Comparison of ENCODE assay signal across 39 cellular contexts in genomic region chr9:81955625-81956024, GRCh38. TPM values are rescaled to one million over a fixed set of nuclear protein-coding genes. Genes with fewer than 3 reads are reported as not detected.
"Had no signal": no experiment of that assay in that cellular context is flagged by ENCODE, and none has a peak within 500 bp of the region (broad histone marks: within the 10 kb centered on the region; RNA-seq: fewer than 3 reads in every experiment).

No MANE protein-coding gene starts in this region.

- H3K27me3 ChIP-seq: MG63 had no signal

- H3K36me3 ChIP-seq: MG63 had no signal

- H3K4me3 ChIP-seq: MG63 had no signal

- DNase-seq: Karpas-422, Kasumi-1, MG63, MM.1S, MV-4-11, NCI-H1048, NCI-H1092, NCI-H1092 treated with DMSO at 0.1 percent for 48 hours, NCI-H1105, NCI-H1105 treated with DMSO at 0.1 percent for 48 hours, NCI-H1417, NCI-H1417 treated with DMSO at 0.1 percent for 48 hours, NCI-H1436, NCI-H1436 treated with DMSO at 0.1 percent for 48 hours, NCI-H146, NCI-H1694, NCI-H1694 treated with DMSO at 0.1 percent for 48 hours, NCI-H187, NCI-H187 treated with DMSO at 0.1 percent for 48 hours, NCI-H1930, NCI-H2029, NCI-H2029 treated with DMSO at 0.1 percent for 48 hours, NCI-H2081, NCI-H2081 treated with DMSO at 0.1 percent for 48 hours, NCI-H2107, NCI-H2171, NCI-H2171 treated with DMSO at 0.1 percent for 48 hours, NCI-H2227 treated with DMSO at 0.1 percent for 48 hours, NCI-H226, NCI-H345, NCI-H446, NCI-H446 treated with DMSO at 0.1 percent for 48 hours, NCI-H510A, NCI-H510A treated with DMSO at 0.1 percent for 48 hours, NCI-H524 had no signal

- H3K9me3 ChIP-seq: MG63 had no signal

RNA-seq across cellular contexts. Expression of gene SPATA31D3, which starts 12.3 kb away (rescaled TPM):
- total RNA-seq: LHCN-M2, M059J, MCF 10A, NCI-H460 had no signal

RNA-seq across cellular contexts. Expression of gene SPATA31D4, which starts 27.4 kb away (rescaled TPM):
- total RNA-seq: LHCN-M2, M059J, MCF 10A, NCI-H460 had no signal

RNA-seq across cellular contexts. Expression of gene SPATA31D1, which starts 32.9 kb away (rescaled TPM):
- total RNA-seq: LHCN-M2, M059J, MCF 10A, NCI-H460 had no signal
